ENCODE assay signal across 2 cellular contexts in the genomic region with DNA sequence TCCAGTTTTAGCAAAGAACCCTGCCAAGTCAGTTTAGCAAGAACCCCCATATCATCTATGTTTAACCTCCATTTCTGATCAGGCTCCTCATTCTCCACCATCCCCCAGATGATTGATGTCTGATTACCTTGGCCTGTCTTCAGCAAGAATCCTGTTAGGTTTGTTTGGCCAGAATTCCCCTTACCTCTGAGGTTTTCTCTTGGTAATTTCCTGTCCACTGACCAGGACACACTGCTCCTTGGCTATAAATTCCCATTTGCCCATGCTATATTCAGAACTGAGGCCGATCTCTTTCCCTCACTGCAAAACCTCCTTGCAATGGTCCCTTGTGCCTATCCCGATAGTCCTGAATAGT.
TF ChIP-seq lines count a peak whose summit lies in the region.

No MANE protein-coding gene starts in this region.

TF ChIP-seq in IMR-90, 13 proteins besides CTCF, POLR2A, EP300 and RAD21:
- no peak for TF ChIP-seq CHD1 (IDR thresholded peaks at IDR 0.05; ENCODE audit: low read depth, low read length)
- no peak for TF ChIP-seq MAFK (IDR thresholded peaks at IDR 0.05; ENCODE audit: low read depth, low read length)
- TF ChIP-seq, protein P1, sequence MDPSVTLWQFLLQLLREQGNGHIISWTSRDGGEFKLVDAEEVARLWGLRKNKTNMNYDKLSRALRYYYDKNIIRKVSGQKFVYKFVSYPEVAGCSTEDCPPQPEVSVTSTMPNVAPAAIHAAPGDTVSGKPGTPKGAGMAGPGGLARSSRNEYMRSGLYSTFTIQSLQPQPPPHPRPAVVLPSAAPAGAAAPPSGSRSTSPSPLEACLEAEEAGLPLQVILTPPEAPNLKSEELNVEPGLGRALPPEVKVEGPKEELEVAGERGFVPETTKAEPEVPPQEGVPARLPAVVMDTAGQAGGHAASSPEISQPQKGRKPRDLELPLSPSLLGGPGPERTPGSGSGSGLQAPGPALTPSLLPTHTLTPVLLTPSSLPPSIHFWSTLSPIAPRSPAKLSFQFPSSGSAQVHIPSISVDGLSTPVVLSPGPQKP (IDR thresholded peaks at IDR 0.05; ENCODE audit: borderline replicate concordance, low read depth, low read length), result no peak
- TF ChIP-seq RCOR1 (IDR thresholded peaks at IDR 0.05; ENCODE audit: insufficient replicate concordance, low read length), result no peak
- TF ChIP-seq, protein P2, sequence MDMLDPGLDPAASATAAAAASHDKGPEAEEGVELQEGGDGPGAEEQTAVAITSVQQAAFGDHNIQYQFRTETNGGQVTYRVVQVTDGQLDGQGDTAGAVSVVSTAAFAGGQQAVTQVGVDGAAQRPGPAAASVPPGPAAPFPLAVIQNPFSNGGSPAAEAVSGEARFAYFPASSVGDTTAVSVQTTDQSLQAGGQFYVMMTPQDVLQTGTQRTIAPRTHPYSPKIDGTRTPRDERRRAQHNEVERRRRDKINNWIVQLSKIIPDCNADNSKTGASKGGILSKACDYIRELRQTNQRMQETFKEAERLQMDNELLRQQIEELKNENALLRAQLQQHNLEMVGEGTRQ (IDR thresholded peaks at IDR 0.05; ENCODE audit: low read depth, low read length), result no peak
TF ChIP-seq in IMR-90: peak in this region for 0.

TF ChIP-seq in K562, 482 proteins besides CTCF, POLR2A, EP300 and RAD21:
- TF ChIP-seq NFRKB (IDR thresholded peaks at IDR 0.05; ENCODE audit: low read depth) (0 out of 2 replicates have a peak, but pooled peaks have one; percentile 80), FOSL1 (tag; conservative IDR thresholded peaks at IDR 0.05) (peak; percentile 44; the same call in 1 of the 2 replicates), FOXK2 (conservative IDR thresholded peaks at IDR 0.05 in 1 of 2, IDR thresholded peaks at IDR 0.05 in 1 of 2; ENCODE audit: low read depth in 2 of 2) (no peak), DPF2 (IDR thresholded peaks at IDR 0.05) (peak; percentile 0; the same call in 1 of the 2 replicates), NCOA4 (IDR thresholded peaks at IDR 0.05; ENCODE audit: partially characterized antibody) (no peak), MYC (IDR thresholded peaks at IDR 0.05; ENCODE audit: low read depth, low read length) (no peak), MYC (CRISPR knock-in tag; IDR thresholded peaks at IDR 0.05; ENCODE audit: borderline replicate concordance, low read depth) (no peak), ZNF354B (CRISPR knock-in tag; IDR thresholded peaks at IDR 0.05) (no peak), CXXC5 (CRISPR knock-in tag; IDR thresholded peaks at IDR 0.05) (0 out of 2 replicates have a peak, but pooled peaks have one; percentile 4), FOXA3 (CRISPR knock-in tag; conservative IDR thresholded peaks at IDR 0.05 in 1 of 2, IDR thresholded peaks at IDR 0.05 in 1 of 2) (no peak), BMI1 (IDR thresholded peaks at IDR 0.05; ENCODE audit: low read length) (no peak), ZNF589 (CRISPR knock-in tag; IDR thresholded peaks at IDR 0.05; ENCODE audit: low read depth) (peak; percentile 28; the same call in 1 of the 2 replicates), SMC3 (conservative IDR thresholded peaks at IDR 0.05; ENCODE audit: insufficient read depth, low read depth, low read length) (no peak), POLR2AphosphoS2 (IDR thresholded peaks at IDR 0.05; ENCODE audit: low read length) (no peak), KDM2B (CRISPR knock-in tag; IDR thresholded peaks at IDR 0.05) (no peak), CEBPG (CRISPR knock-in tag; IDR thresholded peaks at IDR 0.05) (0 out of 2 replicates have a peak, but pooled peaks have one; percentile 1), CEBPG (tag; conservative IDR thresholded peaks at IDR 0.05 in 1 of 2, IDR thresholded peaks at IDR 0.05 in 1 of 2) (no peak)
- TF ChIP-seq, protein P3, sequence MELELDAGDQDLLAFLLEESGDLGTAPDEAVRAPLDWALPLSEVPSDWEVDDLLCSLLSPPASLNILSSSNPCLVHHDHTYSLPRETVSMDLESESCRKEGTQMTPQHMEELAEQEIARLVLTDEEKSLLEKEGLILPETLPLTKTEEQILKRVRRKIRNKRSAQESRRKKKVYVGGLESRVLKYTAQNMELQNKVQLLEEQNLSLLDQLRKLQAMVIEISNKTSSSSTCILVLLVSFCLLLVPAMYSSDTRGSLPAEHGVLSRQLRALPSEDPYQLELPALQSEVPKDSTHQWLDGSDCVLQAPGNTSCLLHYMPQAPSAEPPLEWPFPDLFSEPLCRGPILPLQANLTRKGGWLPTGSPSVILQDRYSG (tag; conservative IDR thresholded peaks at IDR 0.05; ENCODE audit: low read depth), result 0 out of 2 replicates have a peak, but pooled peaks have one; percentile 28
- TF ChIP-seq, protein P4, sequence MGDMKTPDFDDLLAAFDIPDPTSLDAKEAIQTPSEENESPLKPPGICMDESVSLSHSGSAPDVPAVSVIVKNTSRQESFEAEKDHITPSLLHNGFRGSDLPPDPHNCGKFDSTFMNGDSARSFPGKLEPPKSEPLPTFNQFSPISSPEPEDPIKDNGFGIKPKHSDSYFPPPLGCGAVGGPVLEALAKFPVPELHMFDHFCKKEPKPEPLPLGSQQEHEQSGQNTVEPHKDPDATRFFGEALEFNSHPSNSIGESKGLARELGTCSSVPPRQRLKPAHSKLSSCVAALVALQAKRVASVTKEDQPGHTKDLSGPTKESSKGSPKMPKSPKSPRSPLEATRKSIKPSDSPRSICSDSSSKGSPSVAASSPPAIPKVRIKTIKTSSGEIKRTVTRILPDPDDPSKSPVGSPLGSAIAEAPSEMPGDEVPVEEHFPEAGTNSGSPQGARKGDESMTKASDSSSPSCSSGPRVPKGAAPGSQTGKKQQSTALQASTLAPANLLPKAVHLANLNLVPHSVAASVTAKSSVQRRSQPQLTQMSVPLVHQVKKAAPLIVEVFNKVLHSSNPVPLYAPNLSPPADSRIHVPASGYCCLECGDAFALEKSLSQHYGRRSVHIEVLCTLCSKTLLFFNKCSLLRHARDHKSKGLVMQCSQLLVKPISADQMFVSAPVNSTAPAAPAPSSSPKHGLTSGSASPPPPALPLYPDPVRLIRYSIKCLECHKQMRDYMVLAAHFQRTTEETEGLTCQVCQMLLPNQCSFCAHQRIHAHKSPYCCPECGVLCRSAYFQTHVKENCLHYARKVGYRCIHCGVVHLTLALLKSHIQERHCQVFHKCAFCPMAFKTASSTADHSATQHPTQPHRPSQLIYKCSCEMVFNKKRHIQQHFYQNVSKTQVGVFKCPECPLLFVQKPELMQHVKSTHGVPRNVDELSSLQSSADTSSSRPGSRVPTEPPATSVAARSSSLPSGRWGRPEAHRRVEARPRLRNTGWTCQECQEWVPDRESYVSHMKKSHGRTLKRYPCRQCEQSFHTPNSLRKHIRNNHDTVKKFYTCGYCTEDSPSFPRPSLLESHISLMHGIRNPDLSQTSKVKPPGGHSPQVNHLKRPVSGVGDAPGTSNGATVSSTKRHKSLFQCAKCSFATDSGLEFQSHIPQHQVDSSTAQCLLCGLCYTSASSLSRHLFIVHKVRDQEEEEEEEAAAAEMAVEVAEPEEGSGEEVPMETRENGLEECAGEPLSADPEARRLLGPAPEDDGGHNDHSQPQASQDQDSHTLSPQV (IDR thresholded peaks at IDR 0.05), result 0 out of 2 replicates have a peak, but pooled peaks have one; percentile 38
- TF ChIP-seq, protein P5, sequence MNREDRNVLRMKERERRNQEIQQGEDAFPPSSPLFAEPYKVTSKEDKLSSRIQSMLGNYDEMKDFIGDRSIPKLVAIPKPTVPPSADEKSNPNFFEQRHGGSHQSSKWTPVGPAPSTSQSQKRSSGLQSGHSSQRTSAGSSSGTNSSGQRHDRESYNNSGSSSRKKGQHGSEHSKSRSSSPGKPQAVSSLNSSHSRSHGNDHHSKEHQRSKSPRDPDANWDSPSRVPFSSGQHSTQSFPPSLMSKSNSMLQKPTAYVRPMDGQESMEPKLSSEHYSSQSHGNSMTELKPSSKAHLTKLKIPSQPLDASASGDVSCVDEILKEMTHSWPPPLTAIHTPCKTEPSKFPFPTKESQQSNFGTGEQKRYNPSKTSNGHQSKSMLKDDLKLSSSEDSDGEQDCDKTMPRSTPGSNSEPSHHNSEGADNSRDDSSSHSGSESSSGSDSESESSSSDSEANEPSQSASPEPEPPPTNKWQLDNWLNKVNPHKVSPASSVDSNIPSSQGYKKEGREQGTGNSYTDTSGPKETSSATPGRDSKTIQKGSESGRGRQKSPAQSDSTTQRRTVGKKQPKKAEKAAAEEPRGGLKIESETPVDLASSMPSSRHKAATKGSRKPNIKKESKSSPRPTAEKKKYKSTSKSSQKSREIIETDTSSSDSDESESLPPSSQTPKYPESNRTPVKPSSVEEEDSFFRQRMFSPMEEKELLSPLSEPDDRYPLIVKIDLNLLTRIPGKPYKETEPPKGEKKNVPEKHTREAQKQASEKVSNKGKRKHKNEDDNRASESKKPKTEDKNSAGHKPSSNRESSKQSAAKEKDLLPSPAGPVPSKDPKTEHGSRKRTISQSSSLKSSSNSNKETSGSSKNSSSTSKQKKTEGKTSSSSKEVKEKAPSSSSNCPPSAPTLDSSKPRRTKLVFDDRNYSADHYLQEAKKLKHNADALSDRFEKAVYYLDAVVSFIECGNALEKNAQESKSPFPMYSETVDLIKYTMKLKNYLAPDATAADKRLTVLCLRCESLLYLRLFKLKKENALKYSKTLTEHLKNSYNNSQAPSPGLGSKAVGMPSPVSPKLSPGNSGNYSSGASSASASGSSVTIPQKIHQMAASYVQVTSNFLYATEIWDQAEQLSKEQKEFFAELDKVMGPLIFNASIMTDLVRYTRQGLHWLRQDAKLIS (CRISPR knock-in tag; IDR thresholded peaks at IDR 0.05), result no peak
- TF ChIP-seq, protein P6, sequence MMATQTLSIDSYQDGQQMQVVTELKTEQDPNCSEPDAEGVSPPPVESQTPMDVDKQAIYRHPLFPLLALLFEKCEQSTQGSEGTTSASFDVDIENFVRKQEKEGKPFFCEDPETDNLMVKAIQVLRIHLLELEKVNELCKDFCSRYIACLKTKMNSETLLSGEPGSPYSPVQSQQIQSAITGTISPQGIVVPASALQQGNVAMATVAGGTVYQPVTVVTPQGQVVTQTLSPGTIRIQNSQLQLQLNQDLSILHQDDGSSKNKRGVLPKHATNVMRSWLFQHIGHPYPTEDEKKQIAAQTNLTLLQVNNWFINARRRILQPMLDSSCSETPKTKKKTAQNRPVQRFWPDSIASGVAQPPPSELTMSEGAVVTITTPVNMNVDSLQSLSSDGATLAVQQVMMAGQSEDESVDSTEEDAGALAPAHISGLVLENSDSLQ (IDR thresholded peaks at IDR 0.05), result peak; percentile 33; the same call in 1 of the 2 replicates
